2 cellular contexts compared by ENCODE assay signal in genomic region chr1:150196411-150196810, GRCh38.
TF ChIP-seq lines count a peak whose summit lies in the region.

No MANE protein-coding gene starts in this region.

TF ChIP-seq in HEK293, 187 proteins besides CTCF, POLR2A, EP300 and RAD21:
- TF ChIP-seq SCRT1 (tag by site-specific recombination; IDR thresholded peaks at IDR 0.05; ENCODE audit: borderline replicate concordance) (peak; percentile 76; the same call in 1 of the 2 replicates), SCRT2 (tag by site-specific recombination; IDR thresholded peaks at IDR 0.05) (peak; percentile 83), ZNF610 (tag by site-specific recombination; IDR thresholded peaks at IDR 0.05; ENCODE audit: borderline replicate concordance) (no peak)

TF ChIP-seq in H1, 55 proteins besides CTCF, POLR2A, EP300 and RAD21:
- no peak for TF ChIP-seq CHD1 (IDR thresholded peaks at IDR 0.05; ENCODE audit: low read depth, low read length)
- 0 out of 2 replicates have a peak, but pooled peaks have one; percentile 12 for TF ChIP-seq TEAD4 (IDR thresholded peaks at IDR 0.05; ENCODE audit: low read depth, low read length)
